ENCODE assay signal across 9 cellular contexts in the genomic region with DNA sequence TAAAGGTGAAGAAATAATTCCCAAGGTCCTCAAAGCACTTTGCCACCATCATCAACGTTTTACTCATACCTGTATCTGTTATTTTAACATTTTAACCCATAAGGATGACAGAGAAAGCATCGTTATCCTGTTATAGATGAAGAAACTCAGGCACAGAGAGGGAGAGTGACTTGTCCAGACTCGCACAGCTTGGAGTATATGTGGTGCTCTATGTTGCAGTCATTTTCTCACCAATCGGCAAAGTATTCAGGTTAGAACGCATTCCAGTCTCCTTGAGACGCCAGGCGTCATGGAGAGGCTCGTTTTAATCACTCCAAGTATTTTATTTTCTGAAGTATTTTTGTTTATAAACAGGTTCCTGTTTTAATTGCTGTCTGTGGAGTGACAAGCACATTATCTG.
DNase-seq lines count a peak whose midpoint lies in the region; ATAC-seq and TF ChIP-seq lines count a peak whose summit lies in the region.
"Had no signal": no experiment of that assay in that cellular context is flagged by ENCODE, and none has a peak within 500 bp of the region (broad histone marks: within the 10 kb centered on the region; RNA-seq: fewer than 3 reads in every experiment).

No MANE protein-coding gene starts in this region.

- 85 to 86% methylated on average over 8 of the region's 8 CpGs for WGBS in aorta, 2 donors

- H3K36me3 Mint-ChIP-seq in chondrocyte (ENCODE audit: low read depth) (peaks cover 16% of the 10 kb centered on the region), natural killer cell (peaks cover 7% of the 10 kb centered on the region)

- H3K4me1 ChIP-seq in right atrium auricular region (peaks cover 0 to 61% of the 10 kb centered on the region in 2 donors), aorta (ENCODE audit: control insufficient read depth in 1 of 2, insufficient read depth in 2 of 2, low read length in 2 of 2) (peaks cover 0 to 8% of the 10 kb centered on the region in 2 donors)

- H3K27me3 Mint-ChIP-seq in chondrocyte (ENCODE audit: low read depth): no peaks in the 10 kb centered on the region
- no peaks in the 10 kb centered on the region for H3K27me3 Mint-ChIP-seq in natural killer cell (ENCODE audit: low read depth in 2 of 2)

- TF ChIP-seq CTCF in right atrium auricular region (IDR thresholded peaks at IDR 0.05): no peak
- TF ChIP-seq CTCF in chondrocyte (IDR thresholded peaks at IDR 0.05): no peak
- no peak for TF ChIP-seq CTCF in natural killer cell (IDR thresholded peaks at IDR 0.05)

- intact Hi-C loops in left ventricle myocardium superior (cut with micrococcal nuclease) (no loop called here), natural killer cell (cut with micrococcal nuclease) (no loop called here), aorta (cut with DNase I) (loop anchor here (2.0 to 10.0 kb wide), 3 partner anchors 46 to 134 kb away; no protein-coding TSS in a partner anchor)

- H3K4me3 Mint-ChIP-seq in chondrocyte (ENCODE audit: unreplicated experiment) (no peak overlapping the region), natural killer cell (no peak overlapping the region)

- H3K4me1 Mint-ChIP-seq in chondrocyte (ENCODE audit: low read depth) (peaks cover 37% of the 10 kb centered on the region), natural killer cell (peaks cover 25 to 28% of the 10 kb centered on the region in 2 donors)

- H3K9me3 Mint-ChIP-seq in chondrocyte (ENCODE audit: low read depth) (peaks cover 6% of the 10 kb centered on the region), natural killer cell (no peaks in the 10 kb centered on the region)

- H3K4me3 ChIP-seq in right atrium auricular region (no peak overlapping the region), aorta (ENCODE audit: low read length in 2 of 2) (no peak overlapping the region)

- no peak for ATAC-seq in left ventricle myocardium superior
- ATAC-seq in natural killer cell: no peak
- no peak for ATAC-seq in aorta (ENCODE audit: low FRiP score)
- no peak for ATAC-seq in HG03045 (IDR thresholded peaks at IDR 0.05; ENCODE audit: unreplicated experiment)

- no peaks in the 10 kb centered on the region for H3K9me3 ChIP-seq in right atrium auricular region
- no peaks in the 10 kb centered on the region for H3K9me3 ChIP-seq in aorta (ENCODE audit: control insufficient read depth, low read length)

- H3K27ac Mint-ChIP-seq in chondrocyte (ENCODE audit: unreplicated experiment) (peak overlapping the region; percentile 81), natural killer cell (peak overlapping the region; percentile 26 to 33)

- H3K27me3 ChIP-seq in right atrium auricular region (no peaks in the 10 kb centered on the region), aorta (ENCODE audit: control insufficient read depth in 1 of 2, insufficient read depth in 2 of 2, low read length in 1 of 2) (no peaks in the 10 kb centered on the region)

- H3K27ac ChIP-seq in right atrium auricular region (peak overlapping the region; percentile 27 to 44), aorta (ENCODE audit: low read depth in 1 of 2, low read length in 2 of 2) (peak overlapping the region; percentile 51 to 58)

- H3K36me3 ChIP-seq in right atrium auricular region: peaks cover 45% of the 10 kb centered on the region
- peaks cover 0 to 2% of the 10 kb centered on the region in 2 donors for H3K36me3 ChIP-seq in aorta (ENCODE audit: control insufficient read depth in 1 of 2, insufficient read depth in 2 of 2, low read length in 1 of 2)

- DNase-seq in right atrium auricular region (ENCODE audit: low spot score): no peak
- no peak for DNase-seq in left ventricle myocardium superior
- DNase-seq in chondrocyte (ENCODE audit: low spot score): no peak
- no peak for DNase-seq in natural killer cell
- DNase-seq in aorta: no peak
- DNase-seq in activated CD8-positive, alpha-beta memory T cell treated with anti-CD3 and anti-CD28 coated beads for 24 hours: no peak
- DNase-seq in putamen (ENCODE audit: low spot score): no peak
- DNase-seq: NCI-H524 had no signal

Comparison
In these comparisons a context has a peak if more than half of its experiments do, and no peak if none do; other contexts are left out.
1. intact Hi-C loops: an anchor here in aorta (2.0 to 10.0 kb wide); none called in left ventricle myocardium superior and natural killer cell.